Comparison of ENCODE assay signal across 10 cellular contexts in genomic region chr5:150508021-150508640, GRCh38. TPM values are rescaled to one million over a fixed set of nuclear protein-coding genes. Genes with fewer than 3 reads are reported as not detected.
A peak's percentile ranks its signal among the peaks of the same experiment; 100 is the strongest.
DNase-seq lines count a peak whose midpoint lies in the region; ATAC-seq and TF ChIP-seq lines count a peak whose summit lies in the region.
"Had no signal": no experiment of that assay in that cellular context is flagged by ENCODE, and none has a peak within 500 bp of the region (broad histone marks: within the 10 kb centered on the region; RNA-seq: fewer than 3 reads in every experiment).

Gene NDST1 (plus strand): TSS chr5:150508131. CDS start chr5:150521255, 13,124 bp downstream.

- TF ChIP-seq EP300 in suprapubic skin (IDR thresholded peaks at IDR 0.05) = no peak

- CTCF ChIA-PET in CD8-positive, alpha-beta T cell (lab: Charles Lee) = no interaction called here
- CTCF ChIA-PET in CD4-positive, alpha-beta T cell (lab: Charles Lee) = no interaction called here

- H3K9me3 ChIP-seq in mesodermal cell (ENCODE audit: control insufficient read depth, low read length) (no peaks in the 10 kb centered on the region), suprapubic skin (no peaks in the 10 kb centered on the region)
- no peaks in the 10 kb centered on the region for H3K9me3 ChIP-seq in CD8-positive, alpha-beta T cell (ENCODE audit: low read length)
- H3K9me3 ChIP-seq in CD4-positive, alpha-beta T cell (ENCODE audit: control insufficient read depth, low read length) = no peaks in the 10 kb centered on the region

- no peak within 1 kb of the TSS for H3K4me3 Mint-ChIP-seq in CD8-positive, alpha-beta T cell
- H3K4me3 Mint-ChIP-seq in CD4-positive, alpha-beta T cell = no peak within 1 kb of the TSS

- no peaks in the 10 kb centered on the region for H3K27me3 Mint-ChIP-seq in CD8-positive, alpha-beta T cell (ENCODE audit: low read depth)
- H3K27me3 Mint-ChIP-seq in CD4-positive, alpha-beta T cell = no peaks in the 10 kb centered on the region

- WGBS in mesodermal cell (ENCODE audit: insufficient coverage in 2 of 2), 2 experiments = 92 to 95% methylated on average over 9 to 10 of the region's 11 CpGs
- 51% methylated on average over 10 of the region's 11 CpGs for WGBS in suprapubic skin

- DNase-seq in NCI-H460 (ENCODE audit: extremely low read depth, low read depth) (no peak), epithelial cell of proximal tubule (ENCODE audit: low read depth) (no peak), suprapubic skin (ENCODE audit: low spot score in 2 of 2) (no peak), NCI-H524 treated with DMSO at 0.1 percent for 48 hours (lab: John Stamatoyannopoulos, UW) (no peak)
- DNase-seq in CD8-positive, alpha-beta T cell = no peak
- DNase-seq in CD4-positive, alpha-beta T cell = no peak
- DNase-seq: foreskin fibroblast; stimulated activated CD4-positive, alpha-beta T cell treated with anti-CD3 and anti-CD28 coated beads, Interleukin-15, amount 100 ng/mL, for 24 hours had no signal

- H3K27ac ChIP-seq in mesodermal cell (ENCODE audit: low read depth, low read length, severe bottlenecking) = peak within 1 kb of the TSS; percentile 29
- H3K27ac ChIP-seq in suprapubic skin = peak within 1 kb of the TSS; percentile 81
- no peak within 1 kb of the TSS for H3K27ac ChIP-seq in CD8-positive, alpha-beta T cell (ENCODE audit: low read depth, low read length)
- H3K27ac ChIP-seq in CD4-positive, alpha-beta T cell (ENCODE audit: low read depth, low read length) = no peak within 1 kb of the TSS

- TF ChIP-seq POLR2A in suprapubic skin (IDR thresholded peaks at IDR 0.05) = no peak

- H3K9me3 Mint-ChIP-seq in CD8-positive, alpha-beta T cell = no peaks in the 10 kb centered on the region
- H3K9me3 Mint-ChIP-seq in CD4-positive, alpha-beta T cell = no peaks in the 10 kb centered on the region

- H3K27ac Mint-ChIP-seq in CD8-positive, alpha-beta T cell = no peak within 1 kb of the TSS
- no peak within 1 kb of the TSS for H3K27ac Mint-ChIP-seq in CD4-positive, alpha-beta T cell

- POLR2A ChIA-PET in CD8-positive, alpha-beta T cell (lab: Charles Lee) = no interaction called here
- POLR2A ChIA-PET in CD4-positive, alpha-beta T cell (lab: Charles Lee) = no interaction called here

- H3K36me3 ChIP-seq in mesodermal cell (ENCODE audit: control insufficient read depth, insufficient read depth, low read length) = peaks cover 17% of the 10 kb centered on the region
- H3K36me3 ChIP-seq in suprapubic skin = no peaks in the 10 kb centered on the region
- H3K36me3 ChIP-seq in CD8-positive, alpha-beta T cell (ENCODE audit: insufficient read depth, low read length) = no peaks in the 10 kb centered on the region

- H3K4me1 Mint-ChIP-seq in CD8-positive, alpha-beta T cell (ENCODE audit: low read depth) = no peaks in the 10 kb centered on the region
- no peaks in the 10 kb centered on the region for H3K4me1 Mint-ChIP-seq in CD4-positive, alpha-beta T cell (ENCODE audit: low read depth)

- H3K4me1 ChIP-seq in mesodermal cell (ENCODE audit: control insufficient read depth, insufficient read depth, low read length, poor library complexity, severe bottlenecking) (peaks cover 67% of the 10 kb centered on the region), suprapubic skin (peaks cover 100% of the 10 kb centered on the region)
- no peaks in the 10 kb centered on the region for H3K4me1 ChIP-seq in CD8-positive, alpha-beta T cell (ENCODE audit: insufficient read depth, low read length)

- H3K36me3 Mint-ChIP-seq in CD8-positive, alpha-beta T cell = no peaks in the 10 kb centered on the region
- no peaks in the 10 kb centered on the region for H3K36me3 Mint-ChIP-seq in CD4-positive, alpha-beta T cell (ENCODE audit: low read depth)

- H3K4me3 ChIP-seq in epithelial cell of proximal tubule (ENCODE audit: low read depth, low read length) = no peak within 1 kb of the TSS
- H3K4me3 ChIP-seq in mesodermal cell (ENCODE audit: extremely low read depth, insufficient read depth, low read length, poor library complexity, severe bottlenecking) = no peak within 1 kb of the TSS
- H3K4me3 ChIP-seq in suprapubic skin = no peak within 1 kb of the TSS
- H3K4me3 ChIP-seq in CD8-positive, alpha-beta T cell (ENCODE audit: low read depth, low read length) = no peak within 1 kb of the TSS

- intact Hi-C loops in CD8-positive, alpha-beta T cell (cut with DNase I, micrococcal nuclease) = no loop called here
- intact Hi-C loops in CD4-positive, alpha-beta T cell (cut with DNase I, micrococcal nuclease) = no loop called here

- no peak for ATAC-seq in HG03196 (IDR thresholded peaks at IDR 0.05; ENCODE audit: unreplicated experiment)
- no peak for ATAC-seq in CD8-positive, alpha-beta T cell
- no peak for ATAC-seq in CD4-positive, alpha-beta T cell (ENCODE audit: poor library complexity)

- TF ChIP-seq CTCF in epithelial cell of proximal tubule (conservative IDR thresholded peaks at IDR 0.05; ENCODE audit: low read depth, low read length) (no peak), suprapubic skin (IDR thresholded peaks at IDR 0.05) (no peak)
- no peak for TF ChIP-seq CTCF in CD8-positive, alpha-beta T cell (IDR thresholded peaks at IDR 0.05)
- TF ChIP-seq CTCF in CD4-positive, alpha-beta T cell (IDR thresholded peaks at IDR 0.05) = no peak

- H3K27me3 ChIP-seq in suprapubic skin = no peaks in the 10 kb centered on the region
- no peaks in the 10 kb centered on the region for H3K27me3 ChIP-seq in CD8-positive, alpha-beta T cell (ENCODE audit: insufficient read depth, low read length)
- H3K27me3 ChIP-seq in CD4-positive, alpha-beta T cell (ENCODE audit: control insufficient read depth, insufficient read depth, low read length) = no peaks in the 10 kb centered on the region

RNA-seq across cellular contexts. Expression of gene NDST1, which starts in this region (rescaled TPM):
- total RNA-seq in NCI-H460 (2014; rRNA removed; shearing (Covaris generic)) = 19.5 and 20.8 TPM in 2 replicates
- 13.7 and 39.2 TPM in 2 replicates for polyA plus RNA-seq in NCI-H460 (2014; cell fraction: nucleus; rRNA removed)
- total RNA-seq in epithelial cell of proximal tubule = 64.2 and 65.4 TPM in 2 replicates
- polyA plus RNA-seq in mesodermal cell (2013, experiment 1 of 2) = 42.0 TPM
- 35.8 TPM for polyA plus RNA-seq in mesodermal cell (2013, experiment 2 of 2)
- total RNA-seq in suprapubic skin = 100 to 1,000 TPM in 3 of 4 donors, 10 to 100 TPM in 1; 94.6 to 157 (median 134) TPM
- total RNA-seq in CD8-positive, alpha-beta T cell = under 1 TPM; 0.11 to 0.22 TPM
- total RNA-seq in CD4-positive, alpha-beta T cell = 1 to 10 TPM; 1.1 to 1.6 TPM

Comparison
In these comparisons a context has a peak if more than half of its experiments do, and no peak if none do; other contexts are left out.
1. H3K27ac ChIP-seq: peak in mesodermal cell (single experiment) and suprapubic skin (single experiment); none in CD8-positive, alpha-beta T cell (single experiment) and CD4-positive, alpha-beta T cell (single experiment).